ENCODE assay signal across 1 cellular context in genomic region chr9:35114113-35114847, GRCh38.
TF ChIP-seq lines count a peak whose summit lies in the region.

No MANE protein-coding gene starts in this region.

TF ChIP-seq in K562, 482 proteins besides CTCF, POLR2A, EP300 and RAD21 (continued from another document):
- TF ChIP-seq REST (CRISPR knock-in tag; IDR thresholded peaks at IDR 0.05; ENCODE audit: low read depth) (no peak), DLX4 (CRISPR knock-in tag; IDR thresholded peaks at IDR 0.05) (no peak), SAFB (IDR thresholded peaks at IDR 0.05; ENCODE audit: borderline replicate concordance, low read depth, low read length) (no peak), CBX1 (IDR thresholded peaks at IDR 0.05; ENCODE audit: low read depth) (no peak), CAMTA2 (CRISPR knock-in tag; conservative IDR thresholded peaks at IDR 0.05) (no peak), ZNF589 (CRISPR knock-in tag; IDR thresholded peaks at IDR 0.05; ENCODE audit: low read depth) (no peak), BMI1 (IDR thresholded peaks at IDR 0.05; ENCODE audit: low read length) (peak; percentile 70), TCFL5 (CRISPR knock-in tag; conservative IDR thresholded peaks at IDR 0.05) (no peak), MCM5 (IDR thresholded peaks at IDR 0.05; ENCODE audit: low read depth) (no peak), SRSF3 (IDR thresholded peaks at IDR 0.05; ENCODE audit: insufficient read depth, low read length) (no peak), MXI1 (IDR thresholded peaks at IDR 0.05; ENCODE audit: low read depth, low read length) (peak; percentile 66; the same call in 1 of the 2 replicates), RBBP5 (IDR thresholded peaks at IDR 0.05; ENCODE audit: borderline replicate concordance, insufficient read depth, low read length, poor library complexity, severe bottlenecking) (no peak), YBX1 (IDR thresholded peaks at IDR 0.05) (no peak), FIP1L1 (IDR thresholded peaks at IDR 0.05; ENCODE audit: low read depth, low read length, poor library complexity, severe bottlenecking) (no peak), TCF7 (IDR thresholded peaks at IDR 0.05; ENCODE audit: borderline replicate concordance) (no peak), GMEB1 (CRISPR knock-in tag; IDR thresholded peaks at IDR 0.05) (no peak), CREBBP (IDR thresholded peaks at IDR 0.05; ENCODE audit: low read depth, low read length) (no peak), NCOR1 (IDR thresholded peaks at IDR 0.05) (no peak), HNRNPH1 (optimal IDR thresholded peaks at IDR 0.05; ENCODE audit: low read depth, low read length) (no peak), ARNT (IDR thresholded peaks at IDR 0.05) (no peak), CTBP1 (IDR thresholded peaks at IDR 0.05; ENCODE audit: borderline replicate concordance) (0 out of 2 replicates have a peak, but pooled peaks have one; percentile 9), MTA2 (IDR thresholded peaks at IDR 0.05; ENCODE audit: low read depth) (no peak), GATAD2B (IDR thresholded peaks at IDR 0.05; ENCODE audit: borderline replicate concordance) (no peak), PCBP1 (IDR thresholded peaks at IDR 0.05; ENCODE audit: low read depth, low read length, poor library complexity, severe bottlenecking) (no peak), ZSCAN32 (CRISPR knock-in tag; IDR thresholded peaks at IDR 0.05) (no peak), ATF6 (CRISPR knock-in tag; IDR thresholded peaks at IDR 0.05) (no peak), STAT5B (CRISPR knock-in tag; IDR thresholded peaks at IDR 0.05) (no peak)
TF ChIP-seq in K562: peak in this region for 9.
